Comparison of ENCODE assay signal across 9 cellular contexts in the genomic region with DNA sequence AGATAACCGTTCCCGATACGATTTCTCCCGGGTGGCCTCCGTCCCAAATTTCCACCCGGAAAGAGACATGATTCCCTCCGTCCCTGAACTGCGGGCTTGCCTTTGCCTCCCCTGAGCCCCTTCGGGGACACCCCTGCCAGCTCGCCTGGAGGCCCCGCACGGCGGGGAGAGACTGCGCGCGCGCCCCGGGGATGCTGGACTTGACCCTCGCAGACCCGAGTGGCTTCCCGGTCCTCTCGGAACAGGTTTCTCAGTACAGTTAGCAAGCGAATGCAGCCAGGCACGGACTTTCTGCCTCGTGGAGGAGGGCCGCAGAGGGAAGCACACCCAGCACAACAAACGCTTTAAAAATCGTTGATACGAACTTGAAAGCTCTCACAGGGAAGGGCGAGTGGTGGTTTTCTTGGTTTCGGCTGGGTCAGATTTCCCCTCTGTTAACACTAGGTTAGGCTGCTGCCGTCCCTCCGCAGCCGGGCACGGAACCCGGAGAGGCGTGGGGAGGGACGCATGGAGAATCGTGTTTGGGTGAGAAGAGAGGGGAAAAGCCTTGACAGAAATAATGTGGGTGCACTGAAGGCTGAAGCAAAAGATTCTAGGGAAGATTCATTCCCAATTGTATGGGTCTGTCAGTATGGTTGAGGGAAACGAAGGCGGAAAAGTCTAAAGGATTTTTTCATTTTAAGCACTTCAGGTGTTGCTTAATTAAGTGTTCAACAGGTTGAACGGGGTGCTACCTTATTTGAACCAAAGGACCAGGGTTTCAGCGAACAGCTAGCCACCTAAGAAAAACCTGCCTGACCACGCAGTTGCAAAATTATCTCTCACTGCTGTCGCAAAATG. TPM values are rescaled to one million over a fixed set of nuclear protein-coding genes. Genes with fewer than 3 reads are reported as not detected.
DNase-seq lines count a peak whose midpoint lies in the region; ATAC-seq, FAIRE-seq and TF ChIP-seq lines count a peak whose summit lies in the region.
"Had no signal": no experiment of that assay in that cellular context is flagged by ENCODE, and none has a peak within 500 bp of the region (broad histone marks: within the 10 kb centered on the region; RNA-seq: fewer than 3 reads in every experiment).

No MANE protein-coding gene starts in this region.

- H3F3A ChIP-seq in MM.1S (ENCODE audit: insufficient read depth, low read length): peaks cover 7% of the 10 kb centered on the region; the same call in 1 of the 2 replicates

- POLR2A ChIA-PET in AG04450 (lab: Yijun Ruan, JAX): no interaction called here

- H3K4me3 ChIP-seq in AG04450 (ENCODE audit: low read depth, low read length) (peak overlapping the region; percentile 39), MM.1S (ENCODE audit: low read length) (peak overlapping the region; percentile 58)

- H3K27ac Mint-ChIP-seq in activated T-helper 1 cell treated with anti-CD3 and anti-CD28 coated beads, Interleukin-12 subunit alpha, Interleukin-12 subunit beta, Interleukin-2, Interleukin-4 antibody, amounts not matched to agents 30 ng/mL and 10 ng/mL and 1 ng/mL, durations not matched to agents 14 hours and 24 hours and 36 hours: peak overlapping the region; percentile 85

- no peak for TF ChIP-seq CTCF in AG04450 (IDR thresholded peaks at IDR 0.05; ENCODE audit: low read depth, low read length)
- TF ChIP-seq CTCF in MM.1S (IDR thresholded peaks at IDR 0.05; ENCODE audit: low read length): no peak

- H3K27me3 Mint-ChIP-seq in activated T-helper 1 cell treated with anti-CD3 and anti-CD28 coated beads, Interleukin-12 subunit alpha, Interleukin-12 subunit beta, Interleukin-2, Interleukin-4 antibody, amounts not matched to agents 30 ng/mL and 10 ng/mL and 1 ng/mL, durations not matched to agents 14 hours and 24 hours and 36 hours (ENCODE audit: insufficient read depth): peaks cover 34% of the 10 kb centered on the region

- no peaks in the 10 kb centered on the region for H3K36me3 ChIP-seq in MM.1S (replicated peaks; ENCODE audit: insufficient read depth, low read length)

- H2AFZ ChIP-seq in MM.1S (ENCODE audit: low read length): peak overlapping the region; percentile 62

- no peaks in the 10 kb centered on the region for H3K9me2 ChIP-seq in MM.1S (replicated peaks; ENCODE audit: insufficient read depth, low read length)

- peak; percentile 32 for ATAC-seq in GM18511 (IDR thresholded peaks at IDR 0.05; ENCODE audit: unreplicated experiment)
- ATAC-seq in left cardiac atrium: peak in 1 of 2 donors; percentile 20
- ATAC-seq in sciatic nerve: peak; percentile 35

- no peaks in the 10 kb centered on the region for H3K9me3 Mint-ChIP-seq in activated T-helper 1 cell treated with anti-CD3 and anti-CD28 coated beads, Interleukin-12 subunit alpha, Interleukin-12 subunit beta, Interleukin-2, Interleukin-4 antibody, amounts not matched to agents 30 ng/mL and 10 ng/mL and 1 ng/mL, durations not matched to agents 14 hours and 24 hours and 36 hours

- peaks cover 19% of the 10 kb centered on the region; the same call in 1 of the 2 replicates for H3K4me1 ChIP-seq in MM.1S (ENCODE audit: low read length)

- H3K27me3 ChIP-seq in AG04450 (ENCODE audit: control insufficient read depth, insufficient read depth, low read length) (peaks cover 66% of the 10 kb centered on the region), MM.1S (replicated peaks; ENCODE audit: insufficient read depth, low read length) (no peaks in the 10 kb centered on the region)

- no peak for FAIRE-seq in HTR-8/SVneo (lab: Jason Lieb, UNC)
- FAIRE-seq: frontal cortex had no signal

- intact Hi-C loops in activated T-helper 1 cell treated with anti-CD3 and anti-CD28 coated beads, Interleukin-12 subunit alpha, Interleukin-12 subunit beta, Interleukin-2, Interleukin-4 antibody, amounts not matched to agents 30 ng/mL and 10 ng/mL and 1 ng/mL, durations not matched to agents 14 hours and 24 hours and 36 hours (cut with micrococcal nuclease): loop anchor here (1.0 to 5.0 kb wide), 11 partner anchors 13 to 391 kb away; a partner anchor contains a TSS
- intact Hi-C loops in left cardiac atrium (cut with DNase I) (no loop called here), sciatic nerve (cut with DNase I) (no loop called here)

- no peaks in the 10 kb centered on the region for H3K79me2 ChIP-seq in MM.1S (ENCODE audit: low read length)

- peaks cover 68% of the 10 kb centered on the region for H3K4me1 Mint-ChIP-seq in activated T-helper 1 cell treated with anti-CD3 and anti-CD28 coated beads, Interleukin-12 subunit alpha, Interleukin-12 subunit beta, Interleukin-2, Interleukin-4 antibody, amounts not matched to agents 30 ng/mL and 10 ng/mL and 1 ng/mL, durations not matched to agents 14 hours and 24 hours and 36 hours (ENCODE audit: low read depth)

- peak overlapping the region; percentile 11; the same call in 1 of the 2 replicates for H3K9ac ChIP-seq in MM.1S (ENCODE audit: low read length)

- no peak for DNase-seq in AG04450 (ENCODE audit: low read depth, low spot score)
- peak; percentile 27 for DNase-seq in MM.1S
- DNase-seq in activated T-helper 1 cell treated with anti-CD3 and anti-CD28 coated beads, Interleukin-12 subunit alpha, Interleukin-12 subunit beta, Interleukin-2, Interleukin-4 antibody, amounts not matched to agents 30 ng/mL and 10 ng/mL and 1 ng/mL, durations not matched to agents 14 hours and 24 hours and 36 hours (ENCODE audit: low spot score): peak; percentile 16
- peak; percentile 27 for DNase-seq in left cardiac atrium
- DNase-seq in sciatic nerve (ENCODE audit: low spot score): no peak
- no peak for DNase-seq in NCI-H2081 treated with DMSO at 0.1 percent for 48 hours (lab: John Stamatoyannopoulos, UW)
- no peak for DNase-seq in HTR-8/SVneo (ENCODE audit: insufficient read length, low spot score)

- peak overlapping the region; percentile 72 for H3K4me2 ChIP-seq in MM.1S (ENCODE audit: low read depth, low read length)

- H3K9me3 ChIP-seq in AG04450 (ENCODE audit: control insufficient read depth, insufficient read depth, low read length) (no peaks in the 10 kb centered on the region; the same call in 1 of the 2 replicates), MM.1S (replicated peaks; ENCODE audit: insufficient read depth, low read length) (no peaks in the 10 kb centered on the region)

- H3K27ac ChIP-seq in AG04450 (ENCODE audit: low read depth, low read length) (no peak overlapping the region), MM.1S (ENCODE audit: low read length) (no peak overlapping the region)

- CTCF ChIA-PET in AG04450 (lab: Charles Lee): no interaction called here

- peak overlapping the region; percentile 97 for H3K4me3 Mint-ChIP-seq in activated T-helper 1 cell treated with anti-CD3 and anti-CD28 coated beads, Interleukin-12 subunit alpha, Interleukin-12 subunit beta, Interleukin-2, Interleukin-4 antibody, amounts not matched to agents 30 ng/mL and 10 ng/mL and 1 ng/mL, durations not matched to agents 14 hours and 24 hours and 36 hours

- no peaks in the 10 kb centered on the region for H4K20me1 ChIP-seq in MM.1S (ENCODE audit: insufficient read depth, low read length)

- peaks cover 7% of the 10 kb centered on the region for H3K36me3 Mint-ChIP-seq in activated T-helper 1 cell treated with anti-CD3 and anti-CD28 coated beads, Interleukin-12 subunit alpha, Interleukin-12 subunit beta, Interleukin-2, Interleukin-4 antibody, amounts not matched to agents 30 ng/mL and 10 ng/mL and 1 ng/mL, durations not matched to agents 14 hours and 24 hours and 36 hours (ENCODE audit: low read depth)

RNA-seq across cellular contexts. Expression of a gene that starts 0.9 kb away (rescaled TPM):
- polyA plus RNA-seq in AG04450 (2011; rRNA removed): not detected in 2 replicates
- polyA minus RNA-seq in AG04450 (2011; rRNA and poly(A)+ RNA removed): not detected in 2 replicates
- total RNA-seq in activated T-helper 1 cell treated with anti-CD3 and anti-CD28 coated beads, Interleukin-12 subunit alpha, Interleukin-12 subunit beta, Interleukin-2, Interleukin-4 antibody, amounts not matched to agents 30 ng/mL and 10 ng/mL and 1 ng/mL, durations not matched to agents 14 hours and 24 hours and 36 hours: 22.9 and 27.1 TPM in 2 replicates
- 1 to 10 TPM; 2.9 to 3.6 TPM for total RNA-seq in left cardiac atrium
- total RNA-seq in sciatic nerve: 2.7 TPM

Comparison
In these comparisons a context has a peak if more than half of its experiments do, and no peak if none do; other contexts are left out.
1. DNase-seq: peak in MM.1S (single experiment), activated T-helper 1 cell treated with anti-CD3 and anti-CD28 coated beads, Interleukin-12 subunit alpha, Interleukin-12 subunit beta, Interleukin-2, Interleukin-4 antibody, amounts not matched to agents 30 ng/mL and 10 ng/mL and 1 ng/mL, durations not matched to agents 14 hours and 24 hours and 36 hours (single experiment) and left cardiac atrium (single experiment); none in AG04450 (single experiment), sciatic nerve (single experiment), NCI-H2081 treated with DMSO at 0.1 percent for 48 hours (single experiment) and HTR-8/SVneo (single experiment).